In genomic region chr14:61925043-61925442, GRCh38 we compare ENCODE assay signal across 9 cellular contexts.
A peak's percentile ranks its signal among the peaks of the same experiment; 100 is the strongest.
DNase-seq lines count a peak whose midpoint lies in the region; ATAC-seq and TF ChIP-seq lines count a peak whose summit lies in the region.
"Had no signal": no experiment of that assay in that cellular context is flagged by ENCODE, and none has a peak within 500 bp of the region (broad histone marks: within the 10 kb centered on the region; RNA-seq: fewer than 3 reads in every experiment).

No MANE protein-coding gene starts in this region.

- no peaks in the 10 kb centered on the region for H3F3A ChIP-seq in DOHH2 (ENCODE audit: control insufficient read depth, insufficient read depth)

- H3K36me3 Mint-ChIP-seq in activated CD8-positive, alpha-beta T cell treated with anti-CD3 and anti-CD28 coated beads, Interleukin-2, amount 10 ng/mL, durations not matched to agents 7 days and 5 days (ENCODE audit: low read depth): no peaks in the 10 kb centered on the region

- no peaks in the 10 kb centered on the region for H3K27me3 ChIP-seq in DOHH2 (ENCODE audit: control insufficient read depth, low read length)
- H3K27me3 ChIP-seq in lower lobe of right lung (ENCODE audit: low read depth): no peaks in the 10 kb centered on the region

- no peak overlapping the region for H3K4me2 ChIP-seq in DOHH2 (ENCODE audit: low read length)

- H3K4me3 Mint-ChIP-seq in activated CD8-positive, alpha-beta T cell treated with anti-CD3 and anti-CD28 coated beads, Interleukin-2, amount 10 ng/mL, durations not matched to agents 7 days and 5 days: no peak overlapping the region
- H3K4me3 Mint-ChIP-seq: T-helper 2 cell treated with Interferon-gamma antibody and Interleukin-4, amounts not matched to agents 5 μg/mL and 100 μg/mL, for 36 hours had no signal

- H4K20me1 ChIP-seq in DOHH2 (ENCODE audit: control insufficient read depth, insufficient read depth, low read depth, low read length): no peaks in the 10 kb centered on the region

- H3K27me3 Mint-ChIP-seq in activated CD8-positive, alpha-beta T cell treated with anti-CD3 and anti-CD28 coated beads, Interleukin-2, amount 10 ng/mL, durations not matched to agents 7 days and 5 days (ENCODE audit: low read depth): peaks cover 36% of the 10 kb centered on the region

- H3K27ac Mint-ChIP-seq in activated CD8-positive, alpha-beta T cell treated with anti-CD3 and anti-CD28 coated beads, Interleukin-2, amount 10 ng/mL, durations not matched to agents 7 days and 5 days: no peak overlapping the region
- H3K27ac Mint-ChIP-seq: T-helper 2 cell treated with Interferon-gamma antibody and Interleukin-4, amounts not matched to agents 5 μg/mL and 100 μg/mL, for 36 hours had no signal

- POLR2A ChIA-PET in activated CD8-positive, alpha-beta T cell treated with anti-CD3 and anti-CD28 coated beads, Interleukin-2, amount 10 ng/mL, durations not matched to agents 7 days and 5 days (lab: Charles Lee): no interaction called here

- ATAC-seq in HG02798 (IDR thresholded peaks at IDR 0.05; ENCODE audit: poor library complexity, unreplicated experiment) (peak; percentile 46), lower lobe of right lung (no peak)
- ATAC-seq in activated CD8-positive, alpha-beta T cell treated with anti-CD3 and anti-CD28 coated beads, Interleukin-2, amount 10 ng/mL, durations not matched to agents 7 days and 5 days: no peak

- H3K27ac ChIP-seq in DOHH2 (ENCODE audit: low read depth, low read length) (no peak overlapping the region), lower lobe of right lung (no peak overlapping the region)

- H3K9me3 ChIP-seq in DOHH2 (ENCODE audit: control insufficient read depth, insufficient read depth, low read length) (no peaks in the 10 kb centered on the region), lower lobe of right lung (no peaks in the 10 kb centered on the region)

- H3K4me3 ChIP-seq in DOHH2 (ENCODE audit: low read length) (no peak overlapping the region), lower lobe of right lung (no peak overlapping the region)

- DNase-seq in activated CD8-positive, alpha-beta T cell treated with anti-CD3 and anti-CD28 coated beads, Interleukin-2, amount 10 ng/mL, durations not matched to agents 7 days and 5 days: peak; percentile 23
- DNase-seq in lower lobe of right lung: no peak
- no peak for DNase-seq in AG20443 (ENCODE audit: low spot score)
- no peak for DNase-seq in NCI-H2171 (lab: John Stamatoyannopoulos, UW)
- no peak for DNase-seq in central memory CD4-positive, alpha-beta T cell
- DNase-seq in activated effector memory CD4-positive, alpha-beta T cell treated with Interleukin-2 at 50 U/mL for 16 hours: no peak

- intact Hi-C loops in lower lobe of right lung (cut with DNase I): no loop called here

- no peaks in the 10 kb centered on the region for H3K9me2 ChIP-seq in DOHH2 (replicated peaks; ENCODE audit: control insufficient read depth, low read length)

- peak; percentile 58 for TF ChIP-seq CTCF in DOHH2 (IDR thresholded peaks at IDR 0.05; ENCODE audit: low read depth, low read length, poor library complexity, severe bottlenecking)
- peak; percentile 8 for TF ChIP-seq CTCF in lower lobe of right lung (IDR thresholded peaks at IDR 0.05)

- H3K4me1 Mint-ChIP-seq in activated CD8-positive, alpha-beta T cell treated with anti-CD3 and anti-CD28 coated beads, Interleukin-2, amount 10 ng/mL, durations not matched to agents 7 days and 5 days (ENCODE audit: low read depth): peaks cover 2% of the 10 kb centered on the region

- H3K4me1 ChIP-seq in DOHH2 (ENCODE audit: control insufficient read depth, low read length) (no peaks in the 10 kb centered on the region), lower lobe of right lung (no peaks in the 10 kb centered on the region)

- CTCF ChIA-PET in activated CD8-positive, alpha-beta T cell treated with anti-CD3 and anti-CD28 coated beads, Interleukin-2, amount 10 ng/mL, durations not matched to agents 7 days and 5 days (lab: Charles Lee): interaction anchor here (0.7 to 1.8 kb wide), 5 partner anchors 8 to 207 kb away, joined by 3 to 28 read pairs (median 3); no protein-coding TSS in a partner anchor

- no peaks in the 10 kb centered on the region for H3K79me2 ChIP-seq in DOHH2 (ENCODE audit: control insufficient read depth, low read length)

- H3K9me3 Mint-ChIP-seq in activated CD8-positive, alpha-beta T cell treated with anti-CD3 and anti-CD28 coated beads, Interleukin-2, amount 10 ng/mL, durations not matched to agents 7 days and 5 days (ENCODE audit: insufficient read depth): no peaks in the 10 kb centered on the region
- H3K9me3 Mint-ChIP-seq: T-helper 2 cell treated with Interferon-gamma antibody and Interleukin-4, amounts not matched to agents 5 μg/mL and 100 μg/mL, for 36 hours had no signal

- H3K36me3 ChIP-seq in DOHH2 (ENCODE audit: control insufficient read depth, low read length): no peaks in the 10 kb centered on the region
- no peaks in the 10 kb centered on the region for H3K36me3 ChIP-seq in lower lobe of right lung
